ENCODE assay signal across 1 cellular context in the genomic region with DNA sequence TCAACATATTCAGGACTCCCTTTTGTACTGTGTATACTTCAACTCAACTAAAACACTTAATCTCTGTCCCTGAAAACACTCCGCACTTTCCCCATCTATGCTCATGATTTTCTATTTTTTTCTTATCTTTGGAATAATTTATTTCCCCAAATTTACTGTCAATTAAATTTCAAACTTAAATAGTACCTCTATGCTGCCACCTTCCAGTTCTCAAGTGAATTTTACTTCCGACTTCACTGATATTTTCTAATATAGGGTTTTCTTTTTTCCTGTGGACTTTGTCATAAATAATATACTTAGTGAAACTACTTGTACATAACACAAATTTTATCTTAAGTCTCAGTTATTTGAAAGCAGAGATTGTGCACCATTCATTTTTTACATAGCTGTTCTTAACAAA.
TF ChIP-seq lines count a peak whose summit lies in the region.

No MANE protein-coding gene starts in this region.

TF ChIP-seq in IMR-90, 13 proteins besides CTCF, POLR2A, EP300 and RAD21:
- TF ChIP-seq MAFK (IDR thresholded peaks at IDR 0.05; ENCODE audit: low read depth, low read length), result no peak
- TF ChIP-seq MAZ (IDR thresholded peaks at IDR 0.05; ENCODE audit: borderline replicate concordance, low read depth, low read length), result no peak
- TF ChIP-seq MXI1 (IDR thresholded peaks at IDR 0.05; ENCODE audit: borderline replicate concordance, low read depth, low read length), result no peak
- no peak for TF ChIP-seq RCOR1 (IDR thresholded peaks at IDR 0.05; ENCODE audit: insufficient replicate concordance, low read length)
- no peak for TF ChIP-seq BHLHE40 (IDR thresholded peaks at IDR 0.05; ENCODE audit: low read depth, low read length)
TF ChIP-seq in IMR-90: peak in this region for 0.
